Comparison of ENCODE assay signal across 8 cellular contexts in the genomic region with DNA sequence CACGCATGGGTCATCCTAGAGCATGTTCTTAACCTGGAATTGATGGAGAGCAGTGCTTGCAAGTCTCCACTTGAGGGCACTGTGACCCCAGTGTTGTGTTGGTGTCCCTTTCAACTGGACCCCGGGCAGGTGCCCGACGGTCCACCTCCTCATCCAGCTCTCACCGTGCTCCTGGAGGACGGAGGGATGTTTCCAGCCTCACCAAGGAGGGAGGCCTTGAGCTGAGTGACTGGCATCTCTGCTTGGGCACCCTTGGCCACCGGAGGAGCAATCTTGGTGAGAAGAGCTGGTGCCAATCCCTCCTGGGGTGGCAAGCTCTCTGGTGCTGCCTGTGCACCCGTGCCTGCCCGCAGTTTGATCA. TPM values are rescaled to one million over a fixed set of nuclear protein-coding genes. Genes with fewer than 3 reads are reported as not detected.
A peak's percentile ranks its signal among the peaks of the same experiment; 100 is the strongest.
DNase-seq lines count a peak whose midpoint lies in the region; ATAC-seq and TF ChIP-seq lines count a peak whose summit lies in the region.

No MANE protein-coding gene starts in this region.

- no peaks in the 10 kb centered on the region for H3K4me1 Mint-ChIP-seq in activated CD8-positive, alpha-beta memory T cell treated with anti-CD3 and anti-CD28 coated beads, Interleukin-2, amount 10 ng/mL, durations not matched to agents 7 days and 5 days

- peak; percentile 31 for DNase-seq in ACHN
- DNase-seq in RKO (ENCODE audit: low spot score) = peak; percentile 16
- peak; percentile 51 for DNase-seq in iPS DF 4.7 (ENCODE audit: extremely low read depth, low spot score)
- DNase-seq in GM19238 (ENCODE audit: insufficient read length, low spot score) = no peak
- no peak for DNase-seq in activated CD4-positive, CD25-positive, alpha-beta regulatory T cell (lab: John Stamatoyannopoulos, UW)
- DNase-seq in activated CD8-positive, alpha-beta memory T cell treated with anti-CD3 and anti-CD28 coated beads, Interleukin-2, amount 10 ng/mL, durations not matched to agents 7 days and 5 days = no peak

- H3K9me3 Mint-ChIP-seq in activated CD8-positive, alpha-beta memory T cell treated with anti-CD3 and anti-CD28 coated beads, Interleukin-2, amount 10 ng/mL, durations not matched to agents 7 days and 5 days (ENCODE audit: low read depth) = no peaks in the 10 kb centered on the region

- H3K4me3 Mint-ChIP-seq in activated CD8-positive, alpha-beta memory T cell treated with anti-CD3 and anti-CD28 coated beads, Interleukin-2, amount 10 ng/mL, durations not matched to agents 7 days and 5 days = no peak overlapping the region

- CTCF ChIA-PET in activated CD8-positive, alpha-beta memory T cell treated with anti-CD3 and anti-CD28 coated beads, Interleukin-2, amount 10 ng/mL, durations not matched to agents 7 days and 5 days (lab: Charles Lee) = interaction anchor here (1.0 kb wide), 1 partner anchor 571 kb away, joined by 3 read pairs; no protein-coding TSS in a partner anchor

- in situ Hi-C loops in ACHN (cut with HindIII; ENCODE audit: low pct_ligation_motif_present, low pct_unique_long_range_greater_than_20kb, low sequenced_read_pairs) = no loop called here

- peaks cover 14% of the 10 kb centered on the region for H3K27me3 Mint-ChIP-seq in activated CD8-positive, alpha-beta memory T cell treated with anti-CD3 and anti-CD28 coated beads, Interleukin-2, amount 10 ng/mL, durations not matched to agents 7 days and 5 days

- ATAC-seq in activated CD8-positive, alpha-beta memory T cell treated with anti-CD3 and anti-CD28 coated beads, Interleukin-2, amount 10 ng/mL, durations not matched to agents 7 days and 5 days = no peak
- no peak for ATAC-seq in HG03565 (IDR thresholded peaks at IDR 0.05; ENCODE audit: unreplicated experiment)

- peak; percentile 73 for TF ChIP-seq CTCF in GM12872 (IDR thresholded peaks at IDR 0.05; ENCODE audit: insufficient read depth, low read depth, low read length)

- no peak overlapping the region for H3K27ac Mint-ChIP-seq in activated CD8-positive, alpha-beta memory T cell treated with anti-CD3 and anti-CD28 coated beads, Interleukin-2, amount 10 ng/mL, durations not matched to agents 7 days and 5 days

- no peaks in the 10 kb centered on the region for H3K36me3 Mint-ChIP-seq in activated CD8-positive, alpha-beta memory T cell treated with anti-CD3 and anti-CD28 coated beads, Interleukin-2, amount 10 ng/mL, durations not matched to agents 7 days and 5 days

RNA-seq across cellular contexts. Expression of a gene that starts 45.4 kb away (rescaled TPM):
- total RNA-seq in activated CD8-positive, alpha-beta memory T cell treated with anti-CD3 and anti-CD28 coated beads, Interleukin-2, amount 10 ng/mL, durations not matched to agents 7 days and 5 days = not detected

Comparison
In these comparisons a context has a peak if more than half of its experiments do, and no peak if none do; other contexts are left out.
1. DNase-seq: peak in ACHN (single experiment), RKO (single experiment) and iPS DF 4.7 (single experiment); none in GM19238 (single experiment), activated CD4-positive, CD25-positive, alpha-beta regulatory T cell (0 of 4) and activated CD8-positive, alpha-beta memory T cell treated with anti-CD3 and anti-CD28 coated beads, Interleukin-2, amount 10 ng/mL, durations not matched to agents 7 days and 5 days (single experiment).